Comparison of ENCODE assay signal across 32 cellular contexts in the genomic region with DNA sequence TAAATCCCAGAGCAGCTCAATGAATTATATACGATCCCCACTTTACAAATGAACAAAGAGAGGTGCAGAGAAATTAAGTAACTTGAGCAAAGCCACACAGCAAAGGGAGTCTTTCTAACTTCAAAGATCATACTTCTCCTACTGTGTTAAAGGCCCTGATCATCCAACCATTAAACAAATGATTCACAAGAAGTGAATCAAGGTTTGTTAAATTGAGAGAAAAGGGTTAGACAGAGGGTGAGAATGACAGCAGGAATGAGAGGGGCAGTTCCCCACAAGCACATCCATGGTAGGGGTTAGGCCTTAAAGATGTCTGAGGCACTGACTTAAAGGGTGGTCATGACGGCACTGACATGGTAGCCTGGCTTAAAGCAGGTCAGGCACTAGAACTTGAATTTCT. TPM values are rescaled to one million over a fixed set of nuclear protein-coding genes. Genes with fewer than 3 reads are reported as not detected.
"Had no signal": no experiment of that assay in that cellular context is flagged by ENCODE, and none has a peak within 500 bp of the region (broad histone marks: within the 10 kb centered on the region; RNA-seq: fewer than 3 reads in every experiment).

No MANE protein-coding gene starts in this region.

- H3K27ac Mint-ChIP-seq: dendritic cell treated with granulocyte-macrophage colony-stimulating factor and Interleukin-4, amounts not matched to agents 40 ng/mL and 50 ng/mL, for 4 days; endodermal cell; memory B cell; mesothelial cell of epicardium; natural killer cell treated with Interleukin-12 subunit alpha and Interleukin-12 subunit beta and Interleukin-15 and Interleukin-18, amount 100 ng/mL, for 72 hours had no signal

- H3K27ac ChIP-seq: colonic mucosa, epithelial cell of prostate, gastroesophageal sphincter, heart right ventricle, neutrophil, pancreas, stomach, thyroid gland, vagina had no signal

- H3K36me3 ChIP-seq: colonic mucosa, neutrophil, pancreas, thyroid gland, vagina had no signal

- H3K9me3 ChIP-seq: colonic mucosa, gastroesophageal sphincter, heart right ventricle, mucosa of descending colon, neutrophil, pancreas, stomach, thyroid gland, vagina had no signal

- DNase-seq: colonic mucosa; effector CD8-positive, alpha-beta T cell; endodermal cell; foreskin fibroblast; glutamatergic neuron; heart right ventricle; hippocampal formation; mucosa of descending colon; naive B cell; pancreas; stimulated activated CD4-positive, alpha-beta T cell treated with anti-CD3 and anti-CD28 coated beads, Interleukin-12 subunit alpha, Interleukin-12 subunit beta, amount 100 ng/mL, for 4 hours; stimulated activated CD4-positive, alpha-beta T cell treated with anti-CD3 and anti-CD28 coated beads, Interleukin-1b, Interleukin-23, amount 100 ng/mL, for 48 hours; stimulated activated CD4-positive, alpha-beta T cell treated with anti-CD3 and anti-CD28 coated beads, Interleukin-4, amount 100 ng/mL, for 1 hour; stimulated activated CD8-positive, alpha-beta memory T cell treated with anti-CD3 and anti-CD28 coated beads, Interleukin-4, amount 100 ng/mL, for 48 hours; stimulated activated naive CD4-positive, alpha-beta T cell treated with Interleukin-2 at 50 U/mL for 16 hours; stomach; thyroid gland had no signal

- H3K27me3 Mint-ChIP-seq: dendritic cell treated with granulocyte-macrophage colony-stimulating factor and Interleukin-4, amounts not matched to agents 40 ng/mL and 50 ng/mL, for 4 days; memory B cell; naive B cell; natural killer cell treated with Interleukin-12 subunit alpha and Interleukin-12 subunit beta and Interleukin-15 and Interleukin-18, amount 100 ng/mL, for 72 hours had no signal

- H3K9me3 Mint-ChIP-seq: endodermal cell; memory B cell; mesothelial cell of epicardium; naive B cell; natural killer cell treated with Interleukin-12 subunit alpha and Interleukin-12 subunit beta and Interleukin-15 and Interleukin-18, amount 100 ng/mL, for 72 hours; neural crest cell had no signal

- ATAC-seq: esophagus mucosa; gastroesophageal sphincter; heart right ventricle; left lobe of liver; mucosa of descending colon; natural killer cell treated with Interleukin-12 subunit alpha and Interleukin-12 subunit beta and Interleukin-15 and Interleukin-18, amount 100 ng/mL, for 72 hours; pancreas; sciatic nerve had no signal

- H3K27me3 ChIP-seq: colonic mucosa, gastroesophageal sphincter, heart right ventricle, neutrophil, pancreas, stomach, thyroid gland, vagina had no signal

- H3K4me1 Mint-ChIP-seq: memory B cell, naive B cell had no signal

- H3K4me3 ChIP-seq: colonic mucosa, gastroesophageal sphincter, heart right ventricle, lung, mucosa of descending colon, pancreas, smooth muscle cell, stomach, thyroid gland, vagina had no signal

- H3K4me3 Mint-ChIP-seq: dendritic cell treated with granulocyte-macrophage colony-stimulating factor and Interleukin-4, amounts not matched to agents 40 ng/mL and 50 ng/mL, for 4 days; endodermal cell; memory B cell; mesothelial cell of epicardium; naive B cell; natural killer cell treated with Interleukin-12 subunit alpha and Interleukin-12 subunit beta and Interleukin-15 and Interleukin-18, amount 100 ng/mL, for 72 hours; neural crest cell had no signal

- H3K4me2 ChIP-seq: smooth muscle cell had no signal

- H3K4me1 ChIP-seq: colonic mucosa, gastroesophageal sphincter, stomach, thyroid gland had no signal

- H3K36me3 Mint-ChIP-seq: natural killer cell treated with Interleukin-12 subunit alpha and Interleukin-12 subunit beta and Interleukin-15 and Interleukin-18, amount 100 ng/mL, for 72 hours had no signal

- FAIRE-seq: islet of Langerhans, pancreas had no signal

RNA-seq across cellular contexts. Expression of a gene that starts 10.7 kb away (rescaled TPM):
- total RNA-seq: vagina had no signal
